Comparison of ENCODE assay signal across 17 cellular contexts in the genomic region with DNA sequence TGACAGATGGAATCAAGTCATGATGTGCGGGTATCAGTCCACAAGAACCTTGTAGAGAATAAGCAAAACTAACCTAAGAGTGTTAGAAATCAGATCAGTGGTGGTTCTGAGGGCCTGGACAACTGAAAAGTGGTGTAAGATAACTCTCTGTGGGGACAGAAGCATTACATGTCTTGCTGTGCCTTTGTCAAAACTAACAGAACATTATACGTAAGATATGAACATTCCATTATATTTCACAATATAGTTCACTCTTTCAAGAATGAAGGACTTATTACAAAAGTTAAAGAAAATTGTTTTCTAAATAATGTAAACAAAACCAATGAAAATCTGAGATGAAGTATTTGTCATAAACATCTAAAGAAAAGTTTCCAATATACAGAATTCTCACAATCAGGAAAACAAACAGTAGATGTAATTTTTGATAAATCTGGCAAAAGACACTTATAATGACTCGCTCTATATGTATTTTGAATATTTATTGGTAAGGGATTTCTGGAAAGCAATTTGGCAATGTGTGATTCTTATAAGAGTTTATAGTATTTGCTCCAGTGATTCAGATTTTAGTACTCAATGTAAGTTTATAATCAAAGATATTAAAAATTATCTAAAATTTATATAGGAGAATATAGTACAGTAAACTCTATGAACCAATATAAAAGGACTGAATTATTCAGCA.
A peak's percentile ranks its signal among the peaks of the same experiment; 100 is the strongest.
DNase-seq lines count a peak whose midpoint lies in the region; ATAC-seq, FAIRE-seq and TF ChIP-seq lines count a peak whose summit lies in the region.
"Had no signal": no experiment of that assay in that cellular context is flagged by ENCODE, and none has a peak within 500 bp of the region (broad histone marks: within the 10 kb centered on the region; RNA-seq: fewer than 3 reads in every experiment).

No MANE protein-coding gene starts in this region.

- no peaks in the 10 kb centered on the region for H3K27me3 Mint-ChIP-seq in WTC11 (ENCODE audit: low read depth)

- no peak for TF ChIP-seq RAD21 in A549 (conservative IDR thresholded peaks at IDR 0.05 in 1 of 2, IDR thresholded peaks at IDR 0.05 in 1 of 2)

- H3K4me3 Mint-ChIP-seq in WTC11, result no peak overlapping the region
- H3K4me3 Mint-ChIP-seq: CD4-positive, CD25-positive, alpha-beta regulatory T cell had no signal

- no peak overlapping the region; a peak in 1 of 6 replicates for H3K27ac ChIP-seq in A549

- H3K9me3 ChIP-seq in A549, result no peaks in the 10 kb centered on the region

- peaks cover 8% of the 10 kb centered on the region for H3K4me1 Mint-ChIP-seq in WTC11
- H3K4me1 Mint-ChIP-seq: CD4-positive, CD25-positive, alpha-beta regulatory T cell had no signal

- no peak for TF ChIP-seq POLR2A in A549 (IDR thresholded peaks at IDR 0.05; ENCODE audit: low read length)

- H3K4me2 ChIP-seq in A549, result 0 out of 3 replicates have a peak overlapping the region, but pooled peaks have one; percentile 21

- TF ChIP-seq EP300 in A549 (IDR thresholded peaks at IDR 0.05), result no peak

- no peak for ATAC-seq in A549
- no peak for ATAC-seq in WTC11
- ATAC-seq in HG03442 (IDR thresholded peaks at IDR 0.05; ENCODE audit: unreplicated experiment), result no peak
- ATAC-seq: Panc1, Right ventricle myocardium inferior had no signal

- no peak for FAIRE-seq in A549 (lab: Jason Lieb, UNC)

- H3K4me1 ChIP-seq in A549, result no peaks in the 10 kb centered on the region; the same call in 2 of the 3 replicates

- H3K9me3 Mint-ChIP-seq in WTC11, result peaks cover 3% of the 10 kb centered on the region

- H3K36me3 Mint-ChIP-seq in WTC11, result no peaks in the 10 kb centered on the region
- H3K36me3 Mint-ChIP-seq: CD4-positive, CD25-positive, alpha-beta regulatory T cell had no signal

- WGBS in A549 (ENCODE audit: missing lambda C conversion rate), result 53% methylated on average over 3 of the region's 3 CpGs

- POLR2A ChIA-PET in A549 (lab: Yijun Ruan, JAX) (no interaction called here), WTC11 (lab: Charles Lee) (no interaction called here)

- no peak overlapping the region for H3K27ac Mint-ChIP-seq in WTC11
- H3K27ac Mint-ChIP-seq: CD4-positive, CD25-positive, alpha-beta regulatory T cell had no signal

- H3K4me3 ChIP-seq in A549 (no peak overlapping the region), choroid plexus epithelial cell (ENCODE audit: low read depth, low read length) (no peak overlapping the region), fibroblast of villous mesenchyme (ENCODE audit: low read depth, low read length) (no peak overlapping the region)

- TF ChIP-seq CTCF in A549 (IDR thresholded peaks at IDR 0.05) (no peak), choroid plexus epithelial cell (conservative IDR thresholded peaks at IDR 0.05; ENCODE audit: low read depth, low read length) (no peak), fibroblast of villous mesenchyme (IDR thresholded peaks at IDR 0.05; ENCODE audit: insufficient read depth, low read depth, low read length) (no peak), WTC11 (IDR thresholded peaks at IDR 0.05) (no peak)

- CTCF ChIA-PET in A549 (lab: Yijun Ruan, JAX), result no interaction called here
- CTCF ChIA-PET in WTC11 (lab: Charles Lee), result no interaction called here

- DNase-seq in A549 (ENCODE audit: low read depth in 1 of 2, low spot score in 1 of 2) (no peak), HS-5 (ENCODE audit: low read depth) (peak; percentile 32), choroid plexus epithelial cell (ENCODE audit: low read depth) (peak; percentile 67), fibroblast of villous mesenchyme (ENCODE audit: low read depth) (peak; percentile 39), WTC11 (ENCODE audit: low spot score) (no peak), SHP77 treated with DMSO at 0.1 percent for 48 hours (lab: John Stamatoyannopoulos, UW) (no peak), NCI-H2196 treated with DMSO at 0.1 percent for 48 hours (lab: John Stamatoyannopoulos, UW; ENCODE audit: unreplicated experiment) (no peak)
- DNase-seq: CD4-positive, CD25-positive, alpha-beta regulatory T cell; DND-41; GDM1; GOT3; NCI-H1930; NCI-H2171; NCI-H774 had no signal

TF ChIP-seq in A549, 52 proteins besides CTCF, POLR2A, EP300 and RAD21 (continues in another document):
- TF ChIP-seq KDM1A (IDR thresholded peaks at IDR 0.05; ENCODE audit: low read depth), result no peak
- no peak for TF ChIP-seq NR3C1 (IDR thresholded peaks at IDR 0.05)
- no peak for TF ChIP-seq JUN (IDR thresholded peaks at IDR 0.05)
- no peak for TF ChIP-seq TFCP2L1 (CRISPR knock-in tag; IDR thresholded peaks at IDR 0.05)
- TF ChIP-seq, protein P1, sequence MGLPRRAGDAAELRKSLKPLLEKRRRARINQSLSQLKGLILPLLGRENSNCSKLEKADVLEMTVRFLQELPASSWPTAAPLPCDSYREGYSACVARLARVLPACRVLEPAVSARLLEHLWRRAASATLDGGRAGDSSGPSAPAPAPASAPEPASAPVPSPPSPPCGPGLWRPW (IDR thresholded peaks at IDR 0.05), result no peak
- no peak for TF ChIP-seq HEYL (CRISPR knock-in tag; IDR thresholded peaks at IDR 0.05)
- TF ChIP-seq RARB (CRISPR knock-in tag; IDR thresholded peaks at IDR 0.05), result no peak
- no peak for TF ChIP-seq FOXS1 (CRISPR knock-in tag; IDR thresholded peaks at IDR 0.05)
- no peak for TF ChIP-seq ZC3H11A (IDR thresholded peaks at IDR 0.05)
- TF ChIP-seq FOSL2 (IDR thresholded peaks at IDR 0.05), result no peak
- no peak for TF ChIP-seq FOSL2 (CRISPR knock-in tag; IDR thresholded peaks at IDR 0.05)
- TF ChIP-seq TP53 (CRISPR knock-in tag; IDR thresholded peaks at IDR 0.05), result no peak
- no peak for TF ChIP-seq GATA3 (IDR thresholded peaks at IDR 0.05; ENCODE audit: borderline replicate concordance)
- TF ChIP-seq HDAC2 (IDR thresholded peaks at IDR 0.05), result no peak
- TF ChIP-seq, protein P2, sequence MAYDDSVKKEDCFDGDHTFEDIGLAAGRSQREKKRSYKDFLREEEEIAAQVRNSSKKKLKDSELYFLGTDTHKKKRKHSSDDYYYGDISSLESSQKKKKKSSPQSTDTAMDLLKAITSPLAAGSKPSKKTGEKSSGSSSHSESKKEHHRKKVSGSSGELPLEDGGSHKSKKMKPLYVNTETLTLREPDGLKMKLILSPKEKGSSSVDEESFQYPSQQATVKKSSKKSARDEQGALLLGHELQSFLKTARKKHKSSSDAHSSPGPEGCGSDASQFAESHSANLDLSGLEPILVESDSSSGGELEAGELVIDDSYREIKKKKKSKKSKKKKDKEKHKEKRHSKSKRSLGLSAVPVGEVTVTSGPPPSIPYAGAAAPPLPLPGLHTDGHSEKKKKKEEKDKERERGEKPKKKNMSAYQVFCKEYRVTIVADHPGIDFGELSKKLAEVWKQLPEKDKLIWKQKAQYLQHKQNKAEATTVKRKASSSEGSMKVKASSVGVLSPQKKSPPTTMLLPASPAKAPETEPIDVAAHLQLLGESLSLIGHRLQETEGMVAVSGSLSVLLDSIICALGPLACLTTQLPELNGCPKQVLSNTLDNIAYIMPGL (CRISPR knock-in tag; IDR thresholded peaks at IDR 0.05; ENCODE audit: borderline replicate concordance), result no peak
- TF ChIP-seq, protein P3, sequence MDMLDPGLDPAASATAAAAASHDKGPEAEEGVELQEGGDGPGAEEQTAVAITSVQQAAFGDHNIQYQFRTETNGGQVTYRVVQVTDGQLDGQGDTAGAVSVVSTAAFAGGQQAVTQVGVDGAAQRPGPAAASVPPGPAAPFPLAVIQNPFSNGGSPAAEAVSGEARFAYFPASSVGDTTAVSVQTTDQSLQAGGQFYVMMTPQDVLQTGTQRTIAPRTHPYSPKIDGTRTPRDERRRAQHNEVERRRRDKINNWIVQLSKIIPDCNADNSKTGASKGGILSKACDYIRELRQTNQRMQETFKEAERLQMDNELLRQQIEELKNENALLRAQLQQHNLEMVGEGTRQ (IDR thresholded peaks at IDR 0.05), result no peak

TF ChIP-seq in WTC11, 78 proteins besides CTCF, POLR2A, EP300 and RAD21 (continues in another document):
- TF ChIP-seq, protein P4, sequence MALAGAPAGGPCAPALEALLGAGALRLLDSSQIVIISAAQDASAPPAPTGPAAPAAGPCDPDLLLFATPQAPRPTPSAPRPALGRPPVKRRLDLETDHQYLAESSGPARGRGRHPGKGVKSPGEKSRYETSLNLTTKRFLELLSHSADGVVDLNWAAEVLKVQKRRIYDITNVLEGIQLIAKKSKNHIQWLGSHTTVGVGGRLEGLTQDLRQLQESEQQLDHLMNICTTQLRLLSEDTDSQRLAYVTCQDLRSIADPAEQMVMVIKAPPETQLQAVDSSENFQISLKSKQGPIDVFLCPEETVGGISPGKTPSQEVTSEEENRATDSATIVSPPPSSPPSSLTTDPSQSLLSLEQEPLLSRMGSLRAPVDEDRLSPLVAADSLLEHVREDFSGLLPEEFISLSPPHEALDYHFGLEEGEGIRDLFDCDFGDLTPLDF (CRISPR knock-in tag; IDR thresholded peaks at IDR 0.05), result no peak
- TF ChIP-seq, protein P5, sequence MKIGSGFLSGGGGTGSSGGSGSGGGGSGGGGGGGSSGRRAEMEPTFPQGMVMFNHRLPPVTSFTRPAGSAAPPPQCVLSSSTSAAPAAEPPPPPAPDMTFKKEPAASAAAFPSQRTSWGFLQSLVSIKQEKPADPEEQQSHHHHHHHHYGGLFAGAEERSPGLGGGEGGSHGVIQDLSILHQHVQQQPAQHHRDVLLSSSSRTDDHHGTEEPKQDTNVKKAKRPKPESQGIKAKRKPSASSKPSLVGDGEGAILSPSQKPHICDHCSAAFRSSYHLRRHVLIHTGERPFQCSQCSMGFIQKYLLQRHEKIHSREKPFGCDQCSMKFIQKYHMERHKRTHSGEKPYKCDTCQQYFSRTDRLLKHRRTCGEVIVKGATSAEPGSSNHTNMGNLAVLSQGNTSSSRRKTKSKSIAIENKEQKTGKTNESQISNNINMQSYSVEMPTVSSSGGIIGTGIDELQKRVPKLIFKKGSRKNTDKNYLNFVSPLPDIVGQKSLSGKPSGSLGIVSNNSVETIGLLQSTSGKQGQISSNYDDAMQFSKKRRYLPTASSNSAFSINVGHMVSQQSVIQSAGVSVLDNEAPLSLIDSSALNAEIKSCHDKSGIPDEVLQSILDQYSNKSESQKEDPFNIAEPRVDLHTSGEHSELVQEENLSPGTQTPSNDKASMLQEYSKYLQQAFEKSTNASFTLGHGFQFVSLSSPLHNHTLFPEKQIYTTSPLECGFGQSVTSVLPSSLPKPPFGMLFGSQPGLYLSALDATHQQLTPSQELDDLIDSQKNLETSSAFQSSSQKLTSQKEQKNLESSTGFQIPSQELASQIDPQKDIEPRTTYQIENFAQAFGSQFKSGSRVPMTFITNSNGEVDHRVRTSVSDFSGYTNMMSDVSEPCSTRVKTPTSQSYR (CRISPR knock-in tag; IDR thresholded peaks at IDR 0.05), result no peak
- no peak for TF ChIP-seq FOXP1 (CRISPR knock-in tag; IDR thresholded peaks at IDR 0.05; ENCODE audit: borderline replicate concordance)
- TF ChIP-seq CREB1 (CRISPR knock-in tag; IDR thresholded peaks at IDR 0.05), result no peak

Comparison
In these comparisons a context has a peak if more than half of its experiments do, and no peak if none do; other contexts are left out.
1. DNase-seq: peak in HS-5 (single experiment), choroid plexus epithelial cell (single experiment) and fibroblast of villous mesenchyme (single experiment); none in A549 (0 of 2), WTC11 (single experiment), SHP77 treated with DMSO at 0.1 percent for 48 hours (single experiment) and NCI-H2196 treated with DMSO at 0.1 percent for 48 hours (single experiment).